ENCODE assay signal across 11 cellular contexts in the genomic region with DNA sequence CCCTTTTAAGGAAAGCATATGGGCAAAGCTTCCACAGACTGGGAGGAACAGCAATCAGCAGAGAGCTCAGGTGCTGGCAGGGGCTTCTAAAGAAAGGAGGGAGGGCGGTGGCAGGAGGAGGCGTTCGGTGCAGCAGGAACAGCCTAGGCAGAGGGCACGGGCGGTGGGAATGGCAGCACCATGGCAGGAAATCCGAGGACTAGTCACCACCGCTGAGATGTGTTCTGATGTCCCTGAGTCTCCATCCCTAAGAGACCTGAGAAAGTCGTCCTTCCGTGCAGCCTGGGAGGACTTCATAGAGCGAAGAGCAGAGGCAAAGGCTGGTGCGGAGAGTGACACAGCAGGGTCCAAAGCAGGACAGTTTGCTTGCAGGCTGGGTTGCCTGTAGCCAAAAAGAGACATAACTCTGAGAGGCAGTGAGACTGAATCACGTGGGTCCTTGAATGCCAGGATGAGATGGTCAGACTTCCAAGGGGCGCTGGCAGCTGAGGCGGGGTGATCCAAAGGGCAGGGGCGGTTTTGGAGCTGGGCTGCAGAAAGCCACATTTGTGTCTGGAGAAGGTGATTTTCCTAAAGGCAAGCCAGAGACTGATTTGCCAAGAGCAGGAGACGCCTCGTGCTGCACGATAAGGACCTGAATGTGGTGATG. TPM values are rescaled to one million over a fixed set of nuclear protein-coding genes. Genes with fewer than 3 reads are reported as not detected.
DNase-seq lines count a peak whose midpoint lies in the region; ATAC-seq and TF ChIP-seq lines count a peak whose summit lies in the region.
"Had no signal": no experiment of that assay in that cellular context is flagged by ENCODE, and none has a peak within 500 bp of the region (broad histone marks: within the 10 kb centered on the region; RNA-seq: fewer than 3 reads in every experiment).

No MANE protein-coding gene starts in this region.

- H3K9me3 ChIP-seq in iPS-15b (ENCODE audit: control insufficient read depth, insufficient read depth, low read length) (no peaks in the 10 kb centered on the region), testis (no peaks in the 10 kb centered on the region)

- no peak for TF ChIP-seq CTCF in testis (IDR thresholded peaks at IDR 0.05)

- no peaks in the 10 kb centered on the region for H3K9me3 Mint-ChIP-seq in activated naive CD4-positive, alpha-beta T cell treated with anti-CD3 and anti-CD28 coated beads for 36 hours
- no peaks in the 10 kb centered on the region for H3K9me3 Mint-ChIP-seq in activated T-helper 1 cell treated with anti-CD3 and anti-CD28 coated beads, Interleukin-12 subunit alpha, Interleukin-12 subunit beta, Interleukin-2, Interleukin-4 antibody, amounts not matched to agents 30 ng/mL and 10 ng/mL and 1 ng/mL, durations not matched to agents 14 hours and 24 hours and 36 hours
- H3K9me3 Mint-ChIP-seq: immature natural killer cell had no signal

- H3K27me3 ChIP-seq in iPS-15b (ENCODE audit: control insufficient read depth, insufficient read depth, low read length): peaks cover 44% of the 10 kb centered on the region
- no peaks in the 10 kb centered on the region for H3K27me3 ChIP-seq in testis

- H3K4me3 ChIP-seq in iPS-15b (ENCODE audit: low read depth, low read length) (peak overlapping the region; percentile 14), testis (peak overlapping the region in 1 of 2 donors; percentile 6)

- H3K4me1 ChIP-seq in iPS-15b (ENCODE audit: control insufficient read depth, insufficient read depth, low read length) (peaks cover 7% of the 10 kb centered on the region), testis (peaks cover 13% of the 10 kb centered on the region)

- CTCF ChIA-PET in activated naive CD4-positive, alpha-beta T cell treated with anti-CD3 and anti-CD28 coated beads for 36 hours (lab: Charles Lee): interaction anchor here (0.7 to 4.7 kb wide), 5 partner anchors 10 to 305 kb away, joined by 4 to 55 read pairs (median 7); no protein-coding TSS in a partner anchor

- H3K36me3 Mint-ChIP-seq in activated naive CD4-positive, alpha-beta T cell treated with anti-CD3 and anti-CD28 coated beads for 36 hours (ENCODE audit: low read depth): no peaks in the 10 kb centered on the region
- H3K36me3 Mint-ChIP-seq in activated T-helper 1 cell treated with anti-CD3 and anti-CD28 coated beads, Interleukin-12 subunit alpha, Interleukin-12 subunit beta, Interleukin-2, Interleukin-4 antibody, amounts not matched to agents 30 ng/mL and 10 ng/mL and 1 ng/mL, durations not matched to agents 14 hours and 24 hours and 36 hours (ENCODE audit: low read depth): no peaks in the 10 kb centered on the region
- H3K36me3 Mint-ChIP-seq: immature natural killer cell had no signal

- peak overlapping the region; percentile 9 for H3K4me3 Mint-ChIP-seq in activated naive CD4-positive, alpha-beta T cell treated with anti-CD3 and anti-CD28 coated beads for 36 hours
- H3K4me3 Mint-ChIP-seq in activated T-helper 1 cell treated with anti-CD3 and anti-CD28 coated beads, Interleukin-12 subunit alpha, Interleukin-12 subunit beta, Interleukin-2, Interleukin-4 antibody, amounts not matched to agents 30 ng/mL and 10 ng/mL and 1 ng/mL, durations not matched to agents 14 hours and 24 hours and 36 hours: peak overlapping the region; percentile 33

- no peak overlapping the region for H3K27ac Mint-ChIP-seq in activated naive CD4-positive, alpha-beta T cell treated with anti-CD3 and anti-CD28 coated beads for 36 hours
- no peak overlapping the region for H3K27ac Mint-ChIP-seq in activated T-helper 1 cell treated with anti-CD3 and anti-CD28 coated beads, Interleukin-12 subunit alpha, Interleukin-12 subunit beta, Interleukin-2, Interleukin-4 antibody, amounts not matched to agents 30 ng/mL and 10 ng/mL and 1 ng/mL, durations not matched to agents 14 hours and 24 hours and 36 hours
- H3K27ac Mint-ChIP-seq: immature natural killer cell had no signal

- H3K27ac ChIP-seq in testis: no peak overlapping the region
- H3K27ac ChIP-seq: KMS-11 had no signal

- H3K4me1 Mint-ChIP-seq in activated naive CD4-positive, alpha-beta T cell treated with anti-CD3 and anti-CD28 coated beads for 36 hours (ENCODE audit: low read depth): peaks cover 15% of the 10 kb centered on the region
- H3K4me1 Mint-ChIP-seq in activated T-helper 1 cell treated with anti-CD3 and anti-CD28 coated beads, Interleukin-12 subunit alpha, Interleukin-12 subunit beta, Interleukin-2, Interleukin-4 antibody, amounts not matched to agents 30 ng/mL and 10 ng/mL and 1 ng/mL, durations not matched to agents 14 hours and 24 hours and 36 hours (ENCODE audit: low read depth): peaks cover 22% of the 10 kb centered on the region

- H3K9ac ChIP-seq in iPS-15b (ENCODE audit: low read depth, low read length): no peak overlapping the region
- H3K9ac ChIP-seq: KMS-11 had no signal

- ATAC-seq in GM18520 (IDR thresholded peaks at IDR 0.05; ENCODE audit: unreplicated experiment): no peak

- 5 to 9% methylated on average over 18 of the region's 18 CpGs for WGBS in testis, 2 donors

- TF ChIP-seq POLR2A in testis (IDR thresholded peaks at IDR 0.05): no peak

- DNase-seq in activated naive CD4-positive, alpha-beta T cell treated with anti-CD3 and anti-CD28 coated beads for 36 hours: no peak
- DNase-seq in activated naive CD4-positive, alpha-beta T cell treated with Interleukin-2 at 50 U/mL for 16 hours: no peak
- DNase-seq in activated T-helper 1 cell treated with anti-CD3 and anti-CD28 coated beads, Interleukin-12 subunit alpha, Interleukin-12 subunit beta, Interleukin-2, Interleukin-4 antibody, amounts not matched to agents 30 ng/mL and 10 ng/mL and 1 ng/mL, durations not matched to agents 14 hours and 24 hours and 36 hours (ENCODE audit: low spot score): no peak
- DNase-seq in testis (peak; percentile 34), HuH-7 (ENCODE audit: low spot score) (no peak), NCI-H2107 treated with DMSO at 0.1 percent for 48 hours (lab: John Stamatoyannopoulos, UW; ENCODE audit: unreplicated experiment) (no peak)
- DNase-seq: DND-41, immature natural killer cell had no signal

- no peaks in the 10 kb centered on the region for H3K27me3 Mint-ChIP-seq in activated naive CD4-positive, alpha-beta T cell treated with anti-CD3 and anti-CD28 coated beads for 36 hours (ENCODE audit: low read depth)
- peaks cover 14% of the 10 kb centered on the region for H3K27me3 Mint-ChIP-seq in activated T-helper 1 cell treated with anti-CD3 and anti-CD28 coated beads, Interleukin-12 subunit alpha, Interleukin-12 subunit beta, Interleukin-2, Interleukin-4 antibody, amounts not matched to agents 30 ng/mL and 10 ng/mL and 1 ng/mL, durations not matched to agents 14 hours and 24 hours and 36 hours (ENCODE audit: insufficient read depth)

- intact Hi-C loops in activated naive CD4-positive, alpha-beta T cell treated with anti-CD3 and anti-CD28 coated beads for 36 hours (cut with micrococcal nuclease): loop anchor here (5.0 kb wide), 2 partner anchors 355 to 570 kb away; a partner anchor contains a TSS
- intact Hi-C loops in activated T-helper 1 cell treated with anti-CD3 and anti-CD28 coated beads, Interleukin-12 subunit alpha, Interleukin-12 subunit beta, Interleukin-2, Interleukin-4 antibody, amounts not matched to agents 30 ng/mL and 10 ng/mL and 1 ng/mL, durations not matched to agents 14 hours and 24 hours and 36 hours (cut with micrococcal nuclease): loop anchor here (5.0 kb wide), 1 partner anchor 355 kb away; a partner anchor contains a TSS
- intact Hi-C loops in testis (cut with DNase I; ENCODE audit: low total_unique reads): loop anchor here (10.0 kb wide), 1 partner anchor 182 kb away; no protein-coding TSS in a partner anchor

- H3K36me3 ChIP-seq in iPS-15b (ENCODE audit: control insufficient read depth, insufficient read depth, low read length) (no peaks in the 10 kb centered on the region), testis (ENCODE audit: low read depth, missing control alignments) (no peaks in the 10 kb centered on the region)

RNA-seq across cellular contexts. Expression of a gene that starts 35.8 kb away (rescaled TPM):
- total RNA-seq in activated naive CD4-positive, alpha-beta T cell treated with anti-CD3 and anti-CD28 coated beads for 36 hours: not detected
- total RNA-seq in activated T-helper 1 cell treated with anti-CD3 and anti-CD28 coated beads, Interleukin-12 subunit alpha, Interleukin-12 subunit beta, Interleukin-2, Interleukin-4 antibody, amounts not matched to agents 30 ng/mL and 10 ng/mL and 1 ng/mL, durations not matched to agents 14 hours and 24 hours and 36 hours: not detected in 2 replicates
- total RNA-seq in testis: 10 to 100 TPM in 1 of 2 donors, 1 to 10 TPM in 1; 8.1 to 16.7 TPM
- polyA plus RNA-seq in testis (ENCODE audit: insufficient read depth, low read depth, low replicate concordance): 7.4 TPM
- polyA plus RNA-seq: immature natural killer cell had no signal
